In the genomic region with DNA sequence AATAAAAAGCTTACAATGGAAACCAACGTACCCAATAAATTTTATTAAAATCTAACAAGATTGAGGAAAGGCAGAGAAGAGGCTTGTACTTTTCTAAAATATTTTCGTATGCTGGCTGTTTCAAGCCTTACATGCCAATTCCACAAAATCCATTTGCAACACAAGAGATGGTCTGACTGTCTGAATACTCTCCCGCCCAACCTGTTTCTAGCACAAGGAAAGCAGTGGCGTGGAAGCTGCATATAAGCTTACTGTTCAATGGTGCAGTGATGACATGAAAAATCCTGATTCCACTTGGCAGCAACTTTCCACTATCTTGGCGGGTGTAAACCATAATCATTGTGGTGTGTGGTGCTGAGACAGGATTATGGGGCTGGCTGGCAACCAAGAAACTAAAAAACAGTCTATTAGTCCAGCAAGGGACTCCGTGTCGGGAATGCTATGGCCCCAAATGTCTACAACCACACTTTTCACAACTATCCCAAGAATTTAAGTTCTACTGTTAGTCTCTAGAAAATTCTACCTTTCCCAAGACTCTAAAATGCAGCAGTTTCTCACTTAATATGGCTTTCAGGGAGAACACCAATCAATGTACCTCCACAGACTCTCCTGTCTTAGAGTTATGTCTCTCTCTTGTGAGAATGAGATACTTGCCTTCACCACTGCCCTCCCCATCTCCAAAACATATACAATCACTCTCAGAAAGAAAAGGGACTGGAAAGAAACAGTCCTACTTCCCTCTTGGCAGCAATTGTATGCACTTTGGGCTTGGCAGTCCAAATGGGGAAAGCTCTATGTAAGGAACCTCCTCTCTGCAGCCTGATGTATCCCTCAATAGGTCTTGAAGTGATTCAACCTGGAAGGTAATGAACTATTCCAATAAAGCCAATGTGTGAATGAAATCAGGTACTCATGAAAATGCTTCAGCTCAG, we compare ENCODE assay signal across 23 cellular contexts. TPM values are rescaled to one million over a fixed set of nuclear protein-coding genes. Genes with fewer than 3 reads are reported as not detected.
DNase-seq lines count a peak whose midpoint lies in the region; ATAC-seq and TF ChIP-seq lines count a peak whose summit lies in the region.
"Had no signal": no experiment of that assay in that cellular context is flagged by ENCODE, and none has a peak within 500 bp of the region (broad histone marks: within the 10 kb centered on the region; RNA-seq: fewer than 3 reads in every experiment).

No MANE protein-coding gene starts in this region.

- TF ChIP-seq CTCF in A673 (conservative IDR thresholded peaks at IDR 0.05; ENCODE audit: low read depth, low read length): no peak
- no peak for TF ChIP-seq CTCF in astrocyte of the cerebellum (IDR thresholded peaks at IDR 0.05; ENCODE audit: low read depth, low read length, missing control alignments)
- no peak for TF ChIP-seq CTCF in spleen (IDR thresholded peaks at IDR 0.05 in 8 of 11, conservative IDR thresholded peaks at IDR 0.05 in 3 of 11)

- no peak overlapping the region for H3K23ac ChIP-seq in mesendoderm (ENCODE audit: low read length)

- H3K36me3 ChIP-seq in A673 (ENCODE audit: insufficient read depth, low read length, poor library complexity, severe bottlenecking): no peaks in the 10 kb centered on the region
- no peaks in the 10 kb centered on the region for H3K36me3 ChIP-seq in HAP-1 (replicated peaks)
- H3K36me3 ChIP-seq in mesendoderm (ENCODE audit: control insufficient read depth, insufficient read depth, low read length): no peaks in the 10 kb centered on the region
- H3K36me3 ChIP-seq in spleen: no peaks in the 10 kb centered on the region
- H3K36me3 ChIP-seq: upper lobe of left lung had no signal

- H3K79me1 ChIP-seq in mesendoderm (ENCODE audit: low read length): no peaks in the 10 kb centered on the region

- no peaks in the 10 kb centered on the region for H3K79me2 ChIP-seq in mesendoderm (ENCODE audit: control insufficient read depth, insufficient read depth, low read length)

- peaks cover 98% of the 10 kb centered on the region for H3K4me1 ChIP-seq in A673 (ENCODE audit: insufficient read depth, low read length, poor library complexity, severe bottlenecking)
- H3K4me1 ChIP-seq in HAP-1: peaks cover 63% of the 10 kb centered on the region
- peaks cover 6% of the 10 kb centered on the region for H3K4me1 ChIP-seq in mesendoderm (ENCODE audit: control insufficient read depth, low read depth, low read length)
- peaks cover 0 to 7% (median 0%) of the 10 kb centered on the region in 6 donors for H3K4me1 ChIP-seq in spleen

- no peaks in the 10 kb centered on the region for H3K27me3 ChIP-seq in A673 (replicated peaks; ENCODE audit: insufficient read depth, low read depth, low read length, poor library complexity)
- no peaks in the 10 kb centered on the region for H3K27me3 ChIP-seq in HAP-1 (ENCODE audit: low read depth)
- no peaks in the 10 kb centered on the region for H3K27me3 ChIP-seq in mesendoderm (ENCODE audit: insufficient read depth, low read length, poor library complexity)
- H3K27me3 ChIP-seq in spleen (replicated peaks in 1 of 7): no peaks in the 10 kb centered on the region
- H3K27me3 ChIP-seq: upper lobe of left lung had no signal

- no CpG with 5 or more reads among the region's 7 CpGs for WGBS in mesendoderm (ENCODE audit: extremely low coverage, insufficient coverage, low lambda C conversion rate)
- WGBS in spleen, 5 donors: 75 to 86% (median 80%) methylated on average over 7 of the region's 7 CpGs

- H3K9me3 ChIP-seq in A673 (ENCODE audit: low read depth, low read length, poor library complexity, severe bottlenecking) (no peaks in the 10 kb centered on the region), HAP-1 (no peaks in the 10 kb centered on the region), spleen (no peaks in the 10 kb centered on the region)
- H3K9me3 ChIP-seq: upper lobe of left lung had no signal

- H4K8ac ChIP-seq in mesendoderm (ENCODE audit: low read depth, low read length): no peak overlapping the region

- H2AK5ac ChIP-seq in mesendoderm (ENCODE audit: low read length): no peak overlapping the region

- H2BK5ac ChIP-seq in mesendoderm (ENCODE audit: low read length): no peak overlapping the region

- no peak overlapping the region for H4K5ac ChIP-seq in mesendoderm (ENCODE audit: low read length)

- no peak overlapping the region for H3K56ac ChIP-seq in mesendoderm (ENCODE audit: low read length)

- H2BK15ac ChIP-seq in mesendoderm (replicated peaks; ENCODE audit: low read depth): peak overlapping the region; percentile 74

- DNase-seq in A673 (ENCODE audit: low spot score): peak; percentile 25
- peak; percentile 57 to 75 for DNase-seq in HAP-1 (ENCODE audit: low spot score in 2 of 2)
- DNase-seq in astrocyte of the cerebellum (ENCODE audit: low read depth): peak; percentile 19
- DNase-seq in mesendoderm: no peak
- DNase-seq in activated effector memory CD4-positive, alpha-beta T cell treated with anti-CD3 and anti-CD28 coated beads, Interleukin-2, amount 50 U/mL, for 16 hours: no peak
- no peak for DNase-seq in NCI-H2171 (lab: John Stamatoyannopoulos, UW)
- no peak for DNase-seq in spleen
- DNase-seq: activated CD4-positive, CD25-positive, alpha-beta regulatory T cell treated with anti-CD3 and anti-CD28 coated beads, Interleukin-2, amount 50 U/mL, for 72 hours; activated CD8-positive, alpha-beta T cell treated with anti-CD3 and anti-CD28 coated beads, Interleukin-2, amount 10 ng/mL, durations not matched to agents 7 days and 5 days; activated naive CD4-positive, alpha-beta T cell treated with anti-CD3 and anti-CD28 coated beads for 36 hours; activated T-cell treated with anti-CD3 and anti-CD28 coated beads, Interleukin-2, amount 50 U/mL, for 1 hour; anterior cingulate cortex; endodermal cell; H9; NCI-H1436; NCI-H774; SIG-M5; stimulated activated CD4-positive, alpha-beta T cell treated with anti-CD3 and anti-CD28 coated beads, Interleukin-12 subunit alpha, Interleukin-12 subunit beta, amount 100 ng/mL, for 4 hours; stimulated activated CD4-positive, alpha-beta T cell treated with anti-CD3 and anti-CD28 coated beads, Interleukin-4, amount 100 ng/mL, for 4 hours; T-cell; upper lobe of left lung had no signal

- no TSS peak for BruUV-seq in A673 (replicated peaks; lab: Mats Ljungman, UMichigan)

- H3K27ac ChIP-seq in A673 (ENCODE audit: low read depth, low read length, poor library complexity, severe bottlenecking) (peak overlapping the region; percentile 31), mesendoderm (ENCODE audit: low read depth, low read length) (no peak overlapping the region), spleen (no peak overlapping the region)
- H3K27ac ChIP-seq: upper lobe of left lung had no signal

- POLR2A ChIA-PET in A673 (lab: Charles Lee; ENCODE audit: low non-redundant PET): no interaction called here

- no peak for ATAC-seq in HG02623 (IDR thresholded peaks at IDR 0.05; ENCODE audit: unreplicated experiment)
- ATAC-seq: activated CD8-positive, alpha-beta T cell treated with anti-CD3 and anti-CD28 coated beads, Interleukin-2, amount 10 ng/mL, durations not matched to agents 7 days and 5 days; T-cell had no signal

- no peak overlapping the region for H3K18ac ChIP-seq in mesendoderm (ENCODE audit: low read length)

- no peak overlapping the region for H3K4me2 ChIP-seq in mesendoderm (ENCODE audit: low read length)

- in situ Hi-C loops in HAP-1 (cut with MboI; ENCODE audit: low sequenced_read_pairs) (loop anchor here (25.0 kb wide), 1 partner anchor 391 kb away; a partner anchor contains a TSS), astrocyte of the cerebellum (cut with HindIII; ENCODE audit: low sequenced_read_pairs) (no loop called here)

- intact Hi-C loops in A673 (cut with micrococcal nuclease; ENCODE audit: unreplicated experiment) (no loop called here), spleen (cut with DNase I; ENCODE audit: low total_unique reads) (no loop called here)

- CTCF ChIA-PET in A673 (lab: Charles Lee): no interaction called here

- TF ChIP-seq POLR2A in spleen (IDR thresholded peaks at IDR 0.05): no peak

- H3K4me3 ChIP-seq in A673 (ENCODE audit: low read depth, low read length, poor library complexity, severe bottlenecking) (no peak overlapping the region), HAP-1 (no peak overlapping the region), astrocyte of the cerebellum (ENCODE audit: low read depth, low read length) (no peak overlapping the region), mesendoderm (ENCODE audit: low read length) (no peak overlapping the region), spleen (no peak overlapping the region)
- H3K4me3 ChIP-seq: upper lobe of left lung had no signal

- H2BK120ac ChIP-seq in mesendoderm (ENCODE audit: low read depth, low read length): no peak overlapping the region

- no peak overlapping the region for H3K4ac ChIP-seq in mesendoderm (ENCODE audit: low read depth, low read length)

- no peak overlapping the region for H3K9ac ChIP-seq in mesendoderm (ENCODE audit: low read length)

RNA-seq across cellular contexts. Expression of a gene that starts 9.5 kb away (rescaled TPM):
- total RNA-seq in A673 (2021): 15.4 and 17.2 TPM in 2 replicates
- polyA plus RNA-seq in mesendoderm (2013, experiment 1 of 2): 5.5 TPM
- polyA plus RNA-seq in mesendoderm (2013, experiment 2 of 2): 5.7 TPM
- 1 to 10 TPM in 3 of 7 donors, under 1 TPM in 4; 0.34 to 1.4 (median 0.92) TPM for total RNA-seq in spleen
- polyA plus RNA-seq in spleen: under 1 TPM; 0.17 to 0.41 (median 0.35) TPM
- polyA plus RNA-seq: CD14-positive monocyte had no signal

RNA-seq across cellular contexts. Expression of a gene that starts 23.5 kb away (rescaled TPM):
- total RNA-seq in A673 (2021): 57.0 and 70.7 TPM in 2 replicates
- polyA plus RNA-seq in mesendoderm (2013, experiment 1 of 2): 41.5 TPM
- 40.8 TPM for polyA plus RNA-seq in mesendoderm (2013, experiment 2 of 2)
- total RNA-seq in spleen: 10 to 100 TPM; 20.4 to 47.7 (median 25.1) TPM
- 10 to 100 TPM; 14.7 to 21.9 (median 21.3) TPM for polyA plus RNA-seq in spleen

Comparison
In these comparisons a context has a peak if more than half of its experiments do, and no peak if none do; other contexts are left out.
1. DNase-seq: peak in A673 (single experiment), HAP-1 (2 of 2) and astrocyte of the cerebellum (single experiment); none in mesendoderm (single experiment), activated effector memory CD4-positive, alpha-beta T cell treated with anti-CD3 and anti-CD28 coated beads, Interleukin-2, amount 50 U/mL, for 16 hours (single experiment), NCI-H2171 (single experiment) and spleen (single experiment).